1 cellular context compared by ENCODE assay signal in genomic region chr22:19890502-19891349, GRCh38.
A peak's percentile ranks its signal among the peaks of the same experiment; 100 is the strongest.
TF ChIP-seq lines count a peak whose summit lies in the region.

No MANE protein-coding gene starts in this region.

TF ChIP-seq in HepG2, 621 proteins besides CTCF, POLR2A, EP300 and RAD21:
- 0 out of 2 replicates have a peak, but pooled peaks have one; percentile 9 for TF ChIP-seq HNRNPL (IDR thresholded peaks at IDR 0.05; ENCODE audit: low read depth, low read length)
- TF ChIP-seq ZSCAN22 (CRISPR knock-in tag; IDR thresholded peaks at IDR 0.05): no peak
- TF ChIP-seq ZNF614 (CRISPR knock-in tag; IDR thresholded peaks at IDR 0.05; ENCODE audit: borderline replicate concordance): no peak
- no peak for TF ChIP-seq ZGPAT (CRISPR knock-in tag; IDR thresholded peaks at IDR 0.05)
- TF ChIP-seq MXD1 (CRISPR knock-in tag; IDR thresholded peaks at IDR 0.05): 0 out of 2 replicates have a peak, but pooled peaks have one; percentile 16
- TF ChIP-seq, protein P1, sequence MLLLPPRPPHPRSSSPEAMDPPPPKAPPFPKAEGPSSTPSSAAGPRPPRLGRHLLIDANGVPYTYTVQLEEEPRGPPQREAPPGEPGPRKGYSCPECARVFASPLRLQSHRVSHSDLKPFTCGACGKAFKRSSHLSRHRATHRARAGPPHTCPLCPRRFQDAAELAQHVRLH (CRISPR knock-in tag; IDR thresholded peaks at IDR 0.05; ENCODE audit: borderline replicate concordance, low read depth): no peak
- TF ChIP-seq ZKSCAN5 (CRISPR knock-in tag; IDR thresholded peaks at IDR 0.05): no peak
- TF ChIP-seq, protein P2, sequence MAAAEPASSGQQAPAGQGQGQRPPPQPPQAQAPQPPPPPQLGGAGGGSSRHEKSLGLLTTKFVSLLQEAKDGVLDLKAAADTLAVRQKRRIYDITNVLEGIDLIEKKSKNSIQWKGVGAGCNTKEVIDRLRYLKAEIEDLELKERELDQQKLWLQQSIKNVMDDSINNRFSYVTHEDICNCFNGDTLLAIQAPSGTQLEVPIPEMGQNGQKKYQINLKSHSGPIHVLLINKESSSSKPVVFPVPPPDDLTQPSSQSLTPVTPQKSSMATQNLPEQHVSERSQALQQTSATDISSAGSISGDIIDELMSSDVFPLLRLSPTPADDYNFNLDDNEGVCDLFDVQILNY (CRISPR knock-in tag; conservative IDR thresholded peaks at IDR 0.05): no peak
- no peak for TF ChIP-seq FIP1L1 (IDR thresholded peaks at IDR 0.05; ENCODE audit: borderline replicate concordance, insufficient read depth, low read depth, low read length)
- TF ChIP-seq, protein P3, sequence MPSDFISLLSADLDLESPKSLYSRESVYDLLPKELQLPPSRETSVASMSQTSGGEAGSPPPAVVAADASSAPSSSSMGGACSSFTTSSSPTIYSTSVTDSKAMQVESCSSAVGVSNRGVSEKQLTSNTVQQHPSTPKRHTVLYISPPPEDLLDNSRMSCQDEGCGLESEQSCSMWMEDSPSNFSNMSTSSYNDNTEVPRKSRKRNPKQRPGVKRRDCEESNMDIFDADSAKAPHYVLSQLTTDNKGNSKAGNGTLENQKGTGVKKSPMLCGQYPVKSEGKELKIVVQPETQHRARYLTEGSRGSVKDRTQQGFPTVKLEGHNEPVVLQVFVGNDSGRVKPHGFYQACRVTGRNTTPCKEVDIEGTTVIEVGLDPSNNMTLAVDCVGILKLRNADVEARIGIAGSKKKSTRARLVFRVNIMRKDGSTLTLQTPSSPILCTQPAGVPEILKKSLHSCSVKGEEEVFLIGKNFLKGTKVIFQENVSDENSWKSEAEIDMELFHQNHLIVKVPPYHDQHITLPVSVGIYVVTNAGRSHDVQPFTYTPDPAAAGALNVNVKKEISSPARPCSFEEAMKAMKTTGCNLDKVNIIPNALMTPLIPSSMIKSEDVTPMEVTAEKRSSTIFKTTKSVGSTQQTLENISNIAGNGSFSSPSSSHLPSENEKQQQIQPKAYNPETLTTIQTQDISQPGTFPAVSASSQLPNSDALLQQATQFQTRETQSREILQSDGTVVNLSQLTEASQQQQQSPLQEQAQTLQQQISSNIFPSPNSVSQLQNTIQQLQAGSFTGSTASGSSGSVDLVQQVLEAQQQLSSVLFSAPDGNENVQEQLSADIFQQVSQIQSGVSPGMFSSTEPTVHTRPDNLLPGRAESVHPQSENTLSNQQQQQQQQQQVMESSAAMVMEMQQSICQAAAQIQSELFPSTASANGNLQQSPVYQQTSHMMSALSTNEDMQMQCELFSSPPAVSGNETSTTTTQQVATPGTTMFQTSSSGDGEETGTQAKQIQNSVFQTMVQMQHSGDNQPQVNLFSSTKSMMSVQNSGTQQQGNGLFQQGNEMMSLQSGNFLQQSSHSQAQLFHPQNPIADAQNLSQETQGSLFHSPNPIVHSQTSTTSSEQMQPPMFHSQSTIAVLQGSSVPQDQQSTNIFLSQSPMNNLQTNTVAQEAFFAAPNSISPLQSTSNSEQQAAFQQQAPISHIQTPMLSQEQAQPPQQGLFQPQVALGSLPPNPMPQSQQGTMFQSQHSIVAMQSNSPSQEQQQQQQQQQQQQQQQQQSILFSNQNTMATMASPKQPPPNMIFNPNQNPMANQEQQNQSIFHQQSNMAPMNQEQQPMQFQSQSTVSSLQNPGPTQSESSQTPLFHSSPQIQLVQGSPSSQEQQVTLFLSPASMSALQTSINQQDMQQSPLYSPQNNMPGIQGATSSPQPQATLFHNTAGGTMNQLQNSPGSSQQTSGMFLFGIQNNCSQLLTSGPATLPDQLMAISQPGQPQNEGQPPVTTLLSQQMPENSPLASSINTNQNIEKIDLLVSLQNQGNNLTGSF (CRISPR knock-in tag; IDR thresholded peaks at IDR 0.05): no peak
- no peak for TF ChIP-seq ZNF225 (CRISPR knock-in tag; IDR thresholded peaks at IDR 0.05)
- no peak for TF ChIP-seq ZNF276 (CRISPR knock-in tag; IDR thresholded peaks at IDR 0.05; ENCODE audit: low read depth)
- no peak for TF ChIP-seq TCF7 (IDR thresholded peaks at IDR 0.05; ENCODE audit: low read depth)
